ENCODE assay signal across 9 cellular contexts in genomic region chr2:208062113-208062512, GRCh38. TPM values are rescaled to one million over a fixed set of nuclear protein-coding genes. Genes with fewer than 3 reads are reported as not detected.
DNase-seq lines count a peak whose midpoint lies in the region; ATAC-seq and TF ChIP-seq lines count a peak whose summit lies in the region.
"Had no signal": no experiment of that assay in that cellular context is flagged by ENCODE, and none has a peak within 500 bp of the region (broad histone marks: within the 10 kb centered on the region; RNA-seq: fewer than 3 reads in every experiment).

No MANE protein-coding gene starts in this region.

- TF ChIP-seq CTCF in KMS-11 (conservative IDR thresholded peaks at IDR 0.05; ENCODE audit: low read depth, low read length) (peak; percentile 40), WERI-Rb-1 (IDR thresholded peaks at IDR 0.05; ENCODE audit: low read depth, low read length) (peak; percentile 47)

- peaks cover 4% of the 10 kb centered on the region for H3K9me3 ChIP-seq in WERI-Rb-1 (ENCODE audit: severe bottlenecking)

- H3K4me3 ChIP-seq in KMS-11 (IDR thresholded peaks at IDR 0.05; ENCODE audit: insufficient read depth, low read depth, low read length) (no peak overlapping the region), WERI-Rb-1 (ENCODE audit: low read depth, low read length) (no peak overlapping the region)

- no peaks in the 10 kb centered on the region for H3K79me2 ChIP-seq in KMS-11 (ENCODE audit: insufficient read depth, low read depth)

- H3K27me3 ChIP-seq in KMS-11 (ENCODE audit: insufficient read depth, low read depth), result no peaks in the 10 kb centered on the region
- H3K27me3 ChIP-seq in WERI-Rb-1 (ENCODE audit: insufficient read depth, low read depth, severe bottlenecking), result no peaks in the 10 kb centered on the region

- H3K4me1 ChIP-seq in KMS-11 (ENCODE audit: low read depth, poor library complexity, severe bottlenecking), result no peaks in the 10 kb centered on the region

- no peaks in the 10 kb centered on the region for H4K20me1 ChIP-seq in KMS-11 (ENCODE audit: insufficient read depth)

- no peak overlapping the region for H3K4me2 ChIP-seq in KMS-11

- H3K27ac ChIP-seq in KMS-11 (no peak overlapping the region), WERI-Rb-1 (no peak overlapping the region)

- no peak overlapping the region for H2AFZ ChIP-seq in KMS-11 (ENCODE audit: low read depth)

- ATAC-seq in HG03432 (IDR thresholded peaks at IDR 0.05; ENCODE audit: unreplicated experiment) (no peak), GM18502 (IDR thresholded peaks at IDR 0.05; ENCODE audit: poor library complexity, unreplicated experiment) (no peak), HG03571 (IDR thresholded peaks at IDR 0.05; ENCODE audit: unreplicated experiment) (no peak)

- H3K36me3 ChIP-seq in KMS-11 (ENCODE audit: insufficient read depth), result no peaks in the 10 kb centered on the region
- no peaks in the 10 kb centered on the region for H3K36me3 ChIP-seq in WERI-Rb-1

- no peak overlapping the region for H3K9ac ChIP-seq in KMS-11

- DNase-seq in DMS 273 treated with DMSO at 0.1 percent for 48 hours (lab: John Stamatoyannopoulos, UW) (peak; percentile 16), WERI-Rb-1 (peak; percentile 23), lung microvascular endothelial cell (ENCODE audit: low read depth in 2 of 2) (peak; percentile 50 to 51)
- no peak for DNase-seq in activated naive CD4-positive, alpha-beta T cell treated with anti-CD3 and anti-CD28 coated beads, Interleukin-2, amount 50 U/mL, for 16 hours
- DNase-seq: NCI-H1092 treated with DMSO at 0.1 percent for 48 hours had no signal

RNA-seq across cellular contexts. Expression of gene PLEKHM3, which starts 36.8 kb away (rescaled TPM):
- total RNA-seq in lung microvascular endothelial cell, result 7.0 and 16.5 TPM in 2 replicates
